Comparison of ENCODE assay signal across 10 cellular contexts in genomic region chr9:76414656-76415055, GRCh38. TPM values are rescaled to one million over a fixed set of nuclear protein-coding genes. Genes with fewer than 3 reads are reported as not detected.
A peak's percentile ranks its signal among the peaks of the same experiment; 100 is the strongest.
DNase-seq lines count a peak whose midpoint lies in the region; ATAC-seq and TF ChIP-seq lines count a peak whose summit lies in the region.
"Had no signal": no experiment of that assay in that cellular context is flagged by ENCODE, and none has a peak within 500 bp of the region (broad histone marks: within the 10 kb centered on the region; RNA-seq: fewer than 3 reads in every experiment).

No MANE protein-coding gene starts in this region.

- TF ChIP-seq CTCF in CD14-positive monocyte (IDR thresholded peaks at IDR 0.05) (no peak), mesothelial cell of epicardium (IDR thresholded peaks at IDR 0.05; ENCODE audit: unreplicated experiment) (no peak)

- H3K27me3 Mint-ChIP-seq in natural killer cell treated with Interleukin-12 subunit alpha and Interleukin-12 subunit beta and Interleukin-15 and Interleukin-18, amount 100 ng/mL, for 72 hours: peaks cover 0 to 5% of the 10 kb centered on the region in 2 donors
- H3K27me3 Mint-ChIP-seq in CD14-positive monocyte (ENCODE audit: low read depth in 3 of 3) (peaks cover 0 to 3% (median 0%) of the 10 kb centered on the region in 3 donors), mesothelial cell of epicardium (ENCODE audit: low read depth) (no peaks in the 10 kb centered on the region)
- H3K27me3 Mint-ChIP-seq: activated naive CD4-positive, alpha-beta T cell treated with anti-CD3 and anti-CD28 coated beads, Interleukin-2, amount 50 U/mL, for 24 hours; T-helper 17 cell had no signal

- H3K4me1 Mint-ChIP-seq in natural killer cell treated with Interleukin-12 subunit alpha and Interleukin-12 subunit beta and Interleukin-15 and Interleukin-18, amount 100 ng/mL, for 72 hours (ENCODE audit: low read depth in 2 of 2): peaks cover 27 to 31% of the 10 kb centered on the region in 2 donors
- H3K4me1 Mint-ChIP-seq in CD14-positive monocyte: peaks cover 15% of the 10 kb centered on the region
- peaks cover 7% of the 10 kb centered on the region for H3K4me1 Mint-ChIP-seq in mesothelial cell of epicardium

- intact Hi-C loops in CD14-positive monocyte (cut with micrococcal nuclease): no loop called here

- peak overlapping the region; percentile 46 to 86 for H3K27ac Mint-ChIP-seq in natural killer cell treated with Interleukin-12 subunit alpha and Interleukin-12 subunit beta and Interleukin-15 and Interleukin-18, amount 100 ng/mL, for 72 hours
- H3K27ac Mint-ChIP-seq in CD14-positive monocyte (no peak overlapping the region), mesothelial cell of epicardium (no peak overlapping the region)
- H3K27ac Mint-ChIP-seq: T-helper 17 cell had no signal

- peaks cover 8% of the 10 kb centered on the region for H3K9me3 Mint-ChIP-seq in natural killer cell treated with Interleukin-12 subunit alpha and Interleukin-12 subunit beta and Interleukin-15 and Interleukin-18, amount 100 ng/mL, for 72 hours
- H3K9me3 Mint-ChIP-seq in CD14-positive monocyte (peaks cover 8 to 19% (median 11%) of the 10 kb centered on the region in 7 donors), mesothelial cell of epicardium (peaks cover 27% of the 10 kb centered on the region)

- peak overlapping the region; percentile 11 for H3K4me3 Mint-ChIP-seq in natural killer cell treated with Interleukin-12 subunit alpha and Interleukin-12 subunit beta and Interleukin-15 and Interleukin-18, amount 100 ng/mL, for 72 hours
- no peak overlapping the region for H3K4me3 Mint-ChIP-seq in CD14-positive monocyte
- no peak overlapping the region for H3K4me3 Mint-ChIP-seq in mesothelial cell of epicardium
- H3K4me3 Mint-ChIP-seq: activated naive CD4-positive, alpha-beta T cell treated with anti-CD3 and anti-CD28 coated beads, Interleukin-2, amount 50 U/mL, for 24 hours; T-helper 17 cell had no signal

- H3K36me3 Mint-ChIP-seq in natural killer cell treated with Interleukin-12 subunit alpha and Interleukin-12 subunit beta and Interleukin-15 and Interleukin-18, amount 100 ng/mL, for 72 hours: peaks cover 9% of the 10 kb centered on the region
- H3K36me3 Mint-ChIP-seq in CD14-positive monocyte (peaks cover 2 to 3% of the 10 kb centered on the region in 2 donors), mesothelial cell of epicardium (peaks cover 2% of the 10 kb centered on the region)

- ATAC-seq in GM18909 (IDR thresholded peaks at IDR 0.05; ENCODE audit: poor library complexity, unreplicated experiment) (peak; percentile 93), HG02642 (IDR thresholded peaks at IDR 0.05; ENCODE audit: poor library complexity, unreplicated experiment) (peak; percentile 83)
- ATAC-seq in natural killer cell treated with Interleukin-12 subunit alpha and Interleukin-12 subunit beta and Interleukin-15 and Interleukin-18, amount 100 ng/mL, for 72 hours: peak; percentile 80 to 87
- ATAC-seq: T-helper 17 cell had no signal

- DNase-seq in NCI-H2029 (lab: John Stamatoyannopoulos, UW) (peak; percentile 84), CD14-positive monocyte (ENCODE audit: low spot score) (no peak), mesothelial cell of epicardium (ENCODE audit: low spot score in 2 of 2, unreplicated experiment in 2 of 2) (no peak), DMS79 treated with DMSO at 0.1 percent for 48 hours (lab: John Stamatoyannopoulos, UW) (no peak), foreskin melanocyte (no peak)
- DNase-seq in natural killer cell treated with Interleukin-12 subunit alpha and Interleukin-12 subunit beta and Interleukin-15 and Interleukin-18, amount 100 ng/mL, for 72 hours (ENCODE audit: low spot score): no peak
- DNase-seq: T-helper 17 cell had no signal

RNA-seq across cellular contexts. Expression of gene RFK, which starts 20.4 kb away (rescaled TPM):
- 10 to 100 TPM in 1 of 2 donors, 1 to 10 TPM in 1; 9.2 to 11.9 TPM for total RNA-seq in natural killer cell treated with Interleukin-12 subunit alpha and Interleukin-12 subunit beta and Interleukin-15 and Interleukin-18, amount 100 ng/mL, for 72 hours
- 10 to 100 TPM; 44.4 to 46.6 TPM for polyA plus RNA-seq in CD14-positive monocyte
- total RNA-seq in mesothelial cell of epicardium: 8.5 to 10.2 TPM (median 9.7 TPM) in 3 replicates

RNA-seq across cellular contexts. Expression of gene GCNT1, which starts 44.3 kb away (rescaled TPM):
- total RNA-seq in natural killer cell treated with Interleukin-12 subunit alpha and Interleukin-12 subunit beta and Interleukin-15 and Interleukin-18, amount 100 ng/mL, for 72 hours: 1 to 10 TPM; 8.1 to 8.4 TPM
- 10 to 100 TPM in 1 of 2 donors, 1 to 10 TPM in 1; 8.4 to 15.4 TPM for polyA plus RNA-seq in CD14-positive monocyte
- 8.0 to 9.1 TPM (median 8.6 TPM) in 3 replicates for total RNA-seq in mesothelial cell of epicardium

Comparison
In these comparisons a context has a peak if more than half of its experiments do, and no peak if none do; other contexts are left out.
1. H3K27ac Mint-ChIP-seq: peak in natural killer cell treated with Interleukin-12 subunit alpha and Interleukin-12 subunit beta and Interleukin-15 and Interleukin-18, amount 100 ng/mL, for 72 hours (2 of 2); none in CD14-positive monocyte (0 of 7) and mesothelial cell of epicardium (single experiment).
2. Peak in every context shown above with its lines, with median percentiles within 50 percentile points of each other: ATAC-seq.